ENCODE assay signal across 22 cellular contexts in the genomic region with DNA sequence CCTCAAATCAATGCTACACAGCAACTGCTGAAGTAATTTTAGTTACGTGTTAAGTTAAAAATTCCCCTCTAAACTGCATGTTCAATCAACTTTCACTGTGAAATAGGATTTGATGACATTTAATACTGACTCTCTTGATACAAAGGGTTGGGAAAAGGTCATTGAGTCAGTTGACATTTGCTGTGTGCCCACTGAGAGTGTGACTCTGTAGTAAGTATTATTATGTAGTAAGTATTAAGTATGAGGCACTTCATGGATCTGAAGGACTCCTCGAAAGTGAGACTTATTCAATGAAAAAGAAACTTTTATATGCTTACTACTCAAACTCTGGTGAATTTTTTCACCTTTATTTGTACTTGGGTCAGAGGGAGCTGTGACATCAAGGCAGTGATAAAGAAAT.
DNase-seq lines count a peak whose midpoint lies in the region; ATAC-seq and TF ChIP-seq lines count a peak whose summit lies in the region.
"Had no signal": no experiment of that assay in that cellular context is flagged by ENCODE, and none has a peak within 500 bp of the region (broad histone marks: within the 10 kb centered on the region; RNA-seq: fewer than 3 reads in every experiment).

No MANE protein-coding gene starts in this region.

- no peak for TF ChIP-seq CTCF in left lung (IDR thresholded peaks at IDR 0.05)

- no peaks in the 10 kb centered on the region for H3K9me3 ChIP-seq in left lung
- H3K9me3 ChIP-seq: A549, Peyer's patch had no signal

- CTCF ChIA-PET in activated CD4-positive, alpha-beta memory T cell treated with anti-CD3 and anti-CD28 coated beads for 36 hours (lab: Charles Lee) = interaction anchor here (1.2 to 2.0 kb wide), 2 partner anchors 85 to 135 kb away, joined by 3 to 8 read pairs; no protein-coding TSS in a partner anchor
- CTCF ChIA-PET in activated CD4-positive, alpha-beta memory T cell treated with anti-CD3 and anti-CD28 coated beads, Interleukin-2, amount 10 ng/mL, durations not matched to agents 7 days and 5 days (lab: Charles Lee) = no interaction called here

- H3K27ac Mint-ChIP-seq in activated CD4-positive, alpha-beta memory T cell treated with anti-CD3 and anti-CD28 coated beads for 36 hours = peak overlapping the region; percentile 21
- H3K27ac Mint-ChIP-seq in activated CD4-positive, alpha-beta memory T cell treated with anti-CD3 and anti-CD28 coated beads, Interleukin-2, amount 10 ng/mL, durations not matched to agents 7 days and 5 days = no peak overlapping the region
- peak overlapping the region in 1 of 2 donors; percentile 82 for H3K27ac Mint-ChIP-seq in activated naive CD4-positive, alpha-beta T cell treated with anti-CD3 and anti-CD28 coated beads, Interleukin-2, amount 50 U/mL, for 72 hours
- H3K27ac Mint-ChIP-seq in stimulated activated naive CD8-positive, alpha-beta T cell treated with anti-CD3 and anti-CD28 coated beads, Interleukin-15, amount 100 ng/mL, for 72 hours = no peak overlapping the region
- no peak overlapping the region for H3K27ac Mint-ChIP-seq in T-helper 2 cell treated with Interferon-gamma antibody and Interleukin-4, amounts not matched to agents 5 μg/mL and 100 μg/mL, for 36 hours
- H3K27ac Mint-ChIP-seq: B cell, CD14-positive monocyte had no signal

- no peaks in the 10 kb centered on the region for H3K4me1 ChIP-seq in left lung
- H3K4me1 ChIP-seq: A549, Peyer's patch had no signal

- H3K27ac ChIP-seq in left lung = no peak overlapping the region
- H3K27ac ChIP-seq: A549, Peyer's patch had no signal

- no peaks in the 10 kb centered on the region for H3K36me3 ChIP-seq in left lung
- H3K36me3 ChIP-seq: Peyer's patch had no signal

- no peaks in the 10 kb centered on the region for H3K27me3 Mint-ChIP-seq in activated CD4-positive, alpha-beta memory T cell treated with anti-CD3 and anti-CD28 coated beads for 36 hours
- no peaks in the 10 kb centered on the region for H3K27me3 Mint-ChIP-seq in activated CD4-positive, alpha-beta memory T cell treated with anti-CD3 and anti-CD28 coated beads, Interleukin-2, amount 10 ng/mL, durations not matched to agents 7 days and 5 days
- no peaks in the 10 kb centered on the region for H3K27me3 Mint-ChIP-seq in stimulated activated naive CD8-positive, alpha-beta T cell treated with anti-CD3 and anti-CD28 coated beads, Interleukin-15, amount 100 ng/mL, for 72 hours
- H3K27me3 Mint-ChIP-seq in T-helper 2 cell treated with Interferon-gamma antibody and Interleukin-4, amounts not matched to agents 5 μg/mL and 100 μg/mL, for 36 hours (ENCODE audit: low read depth) = no peaks in the 10 kb centered on the region
- H3K27me3 Mint-ChIP-seq: B cell had no signal

- DNase-seq in activated CD4-positive, alpha-beta memory T cell treated with anti-CD3 and anti-CD28 coated beads for 36 hours = no peak
- DNase-seq in activated CD4-positive, alpha-beta memory T cell treated with anti-CD3 and anti-CD28 coated beads, Interleukin-2, amount 10 ng/mL, durations not matched to agents 7 days and 5 days = no peak
- DNase-seq in activated naive CD4-positive, alpha-beta T cell treated with anti-CD3 and anti-CD28 coated beads, Interleukin-2, amount 50 U/mL, for 72 hours (ENCODE audit: low spot score in 2 of 2) = no peak
- DNase-seq in activated naive CD4-positive, alpha-beta T cell (lab: John Stamatoyannopoulos, UW) = no peak
- DNase-seq in left lung = no peak
- no peak for DNase-seq in stimulated activated naive CD8-positive, alpha-beta T cell treated with anti-CD3 and anti-CD28 coated beads, Interleukin-15, amount 100 ng/mL, for 72 hours
- no peak for DNase-seq in T-helper 2 cell treated with Interferon-gamma antibody and Interleukin-4, amounts not matched to agents 5 μg/mL and 100 μg/mL, for 36 hours (ENCODE audit: low spot score)
- DNase-seq: DMS53, GDM1, GOT3, HCEC 1CT, Kasumi-1, NCI-H1694, NCI-H2081, NCI-H2171 treated with DMSO at 0.1 percent for 48 hours, NCI-H446, NCI-H526, Peyer's patch had no signal

- no peak overlapping the region for H3K4me3 Mint-ChIP-seq in activated CD4-positive, alpha-beta memory T cell treated with anti-CD3 and anti-CD28 coated beads for 36 hours
- H3K4me3 Mint-ChIP-seq in activated CD4-positive, alpha-beta memory T cell treated with anti-CD3 and anti-CD28 coated beads, Interleukin-2, amount 10 ng/mL, durations not matched to agents 7 days and 5 days = no peak overlapping the region
- peak overlapping the region; percentile 18 to 19 for H3K4me3 Mint-ChIP-seq in stimulated activated naive CD8-positive, alpha-beta T cell treated with anti-CD3 and anti-CD28 coated beads, Interleukin-15, amount 100 ng/mL, for 72 hours
- no peak overlapping the region for H3K4me3 Mint-ChIP-seq in T-helper 2 cell treated with Interferon-gamma antibody and Interleukin-4, amounts not matched to agents 5 μg/mL and 100 μg/mL, for 36 hours
- H3K4me3 Mint-ChIP-seq: B cell, CD14-positive monocyte had no signal

- no peaks in the 10 kb centered on the region for H3K36me3 Mint-ChIP-seq in activated CD4-positive, alpha-beta memory T cell treated with anti-CD3 and anti-CD28 coated beads for 36 hours
- no peaks in the 10 kb centered on the region for H3K36me3 Mint-ChIP-seq in activated CD4-positive, alpha-beta memory T cell treated with anti-CD3 and anti-CD28 coated beads, Interleukin-2, amount 10 ng/mL, durations not matched to agents 7 days and 5 days (ENCODE audit: low read depth)
- H3K36me3 Mint-ChIP-seq in activated naive CD4-positive, alpha-beta T cell treated with anti-CD3 and anti-CD28 coated beads, Interleukin-2, amount 50 U/mL, for 72 hours = no peaks in the 10 kb centered on the region
- no peaks in the 10 kb centered on the region for H3K36me3 Mint-ChIP-seq in T-helper 2 cell treated with Interferon-gamma antibody and Interleukin-4, amounts not matched to agents 5 μg/mL and 100 μg/mL, for 36 hours (ENCODE audit: low read depth)
- H3K36me3 Mint-ChIP-seq: CD14-positive monocyte had no signal

- POLR2A ChIA-PET in activated CD4-positive, alpha-beta memory T cell treated with anti-CD3 and anti-CD28 coated beads for 36 hours (lab: Charles Lee) = interaction anchor here (0.6 to 1.4 kb wide), 2 partner anchors 24 to 283 kb away, joined by 3 to 6 read pairs; no protein-coding TSS in a partner anchor
- POLR2A ChIA-PET in activated CD4-positive, alpha-beta memory T cell treated with anti-CD3 and anti-CD28 coated beads, Interleukin-2, amount 10 ng/mL, durations not matched to agents 7 days and 5 days (lab: Charles Lee) = interaction anchor here (1.2 to 1.3 kb wide), 2 partner anchors 9 to 82 kb away, joined by 3 to 4 read pairs; no protein-coding TSS in a partner anchor

- ATAC-seq in activated naive CD4-positive, alpha-beta T cell treated with anti-CD3 and anti-CD28 coated beads, Interleukin-2, amount 50 U/mL, for 72 hours = peak; percentile 87 to 99
- ATAC-seq in left lung (peak; percentile 26), GM18511 (IDR thresholded peaks at IDR 0.05; ENCODE audit: unreplicated experiment) (no peak)
- ATAC-seq in stimulated activated naive CD8-positive, alpha-beta T cell treated with anti-CD3 and anti-CD28 coated beads, Interleukin-15, amount 100 ng/mL, for 72 hours = peak; percentile 99
- ATAC-seq: A549 had no signal

- H3K9me3 Mint-ChIP-seq in activated CD4-positive, alpha-beta memory T cell treated with anti-CD3 and anti-CD28 coated beads for 36 hours = no peaks in the 10 kb centered on the region
- no peaks in the 10 kb centered on the region for H3K9me3 Mint-ChIP-seq in activated CD4-positive, alpha-beta memory T cell treated with anti-CD3 and anti-CD28 coated beads, Interleukin-2, amount 10 ng/mL, durations not matched to agents 7 days and 5 days
- H3K9me3 Mint-ChIP-seq in activated naive CD4-positive, alpha-beta T cell treated with anti-CD3 and anti-CD28 coated beads, Interleukin-2, amount 50 U/mL, for 72 hours = peaks cover under 1 to 5% of the 10 kb centered on the region in 2 donors
- H3K9me3 Mint-ChIP-seq in stimulated activated naive CD8-positive, alpha-beta T cell treated with anti-CD3 and anti-CD28 coated beads, Interleukin-15, amount 100 ng/mL, for 72 hours = no peaks in the 10 kb centered on the region
- no peaks in the 10 kb centered on the region for H3K9me3 Mint-ChIP-seq in T-helper 2 cell treated with Interferon-gamma antibody and Interleukin-4, amounts not matched to agents 5 μg/mL and 100 μg/mL, for 36 hours
- H3K9me3 Mint-ChIP-seq: CD14-positive monocyte had no signal

- H3K4me1 Mint-ChIP-seq in activated CD4-positive, alpha-beta memory T cell treated with anti-CD3 and anti-CD28 coated beads for 36 hours (ENCODE audit: low read depth) = peaks cover 28% of the 10 kb centered on the region
- H3K4me1 Mint-ChIP-seq in activated CD4-positive, alpha-beta memory T cell treated with anti-CD3 and anti-CD28 coated beads, Interleukin-2, amount 10 ng/mL, durations not matched to agents 7 days and 5 days = peaks cover 6% of the 10 kb centered on the region
- peaks cover 61% of the 10 kb centered on the region for H3K4me1 Mint-ChIP-seq in stimulated activated naive CD8-positive, alpha-beta T cell treated with anti-CD3 and anti-CD28 coated beads, Interleukin-15, amount 100 ng/mL, for 72 hours
- peaks cover 35% of the 10 kb centered on the region for H3K4me1 Mint-ChIP-seq in T-helper 2 cell treated with Interferon-gamma antibody and Interleukin-4, amounts not matched to agents 5 μg/mL and 100 μg/mL, for 36 hours (ENCODE audit: low read depth)
- H3K4me1 Mint-ChIP-seq: B cell, CD14-positive monocyte had no signal

- intact Hi-C loops in activated CD4-positive, alpha-beta memory T cell treated with anti-CD3 and anti-CD28 coated beads for 36 hours (cut with micrococcal nuclease) = loop anchor here (1.0 kb wide), 1 partner anchor 46 kb away; no protein-coding TSS in a partner anchor
- intact Hi-C loops in left lung (cut with DNase I) = no loop called here

- no peaks in the 10 kb centered on the region for H3K27me3 ChIP-seq in left lung
- H3K27me3 ChIP-seq: Peyer's patch had no signal

- H3K4me3 ChIP-seq in left lung = no peak overlapping the region
- H3K4me3 ChIP-seq: A549, Peyer's patch had no signal

Comparison
In these comparisons a context has a peak if more than half of its experiments do, and no peak if none do; other contexts are left out.
1. H3K4me3 Mint-ChIP-seq: peak in stimulated activated naive CD8-positive, alpha-beta T cell treated with anti-CD3 and anti-CD28 coated beads, Interleukin-15, amount 100 ng/mL, for 72 hours (2 of 2); none in activated CD4-positive, alpha-beta memory T cell treated with anti-CD3 and anti-CD28 coated beads for 36 hours (single experiment), activated CD4-positive, alpha-beta memory T cell treated with anti-CD3 and anti-CD28 coated beads, Interleukin-2, amount 10 ng/mL, durations not matched to agents 7 days and 5 days (single experiment) and T-helper 2 cell treated with Interferon-gamma antibody and Interleukin-4, amounts not matched to agents 5 μg/mL and 100 μg/mL, for 36 hours (single experiment).